ENCODE assay signal across 12 cellular contexts in genomic region chr12:75774309-75775052, GRCh38.
DNase-seq lines count a peak whose midpoint lies in the region; ATAC-seq and TF ChIP-seq lines count a peak whose summit lies in the region.
"Had no signal": no experiment of that assay in that cellular context is flagged by ENCODE, and none has a peak within 500 bp of the region (broad histone marks: within the 10 kb centered on the region; RNA-seq: fewer than 3 reads in every experiment).

No MANE protein-coding gene starts in this region.

- peak overlapping the region; percentile 68 to 91 (median 82) for H3K27ac ChIP-seq in thyroid gland
- H3K27ac ChIP-seq: VCaP had no signal

- H3K27me3 ChIP-seq in thyroid gland = no peaks in the 10 kb centered on the region

- TF ChIP-seq CTCF in thyroid gland (IDR thresholded peaks at IDR 0.05) = peak in 1 of 6 experiments; percentile 6
- no peak for TF ChIP-seq CTCF in GM20000 (IDR thresholded peaks at IDR 0.05; ENCODE audit: extremely low read depth, missing control alignments)

- no peaks in the 10 kb centered on the region for H3K36me3 ChIP-seq in thyroid gland

- 58 to 68% methylated on average over 2 of the region's 2 CpGs for WGBS in thyroid gland, 2 donors

- intact Hi-C loops in thyroid gland (cut with DNase I) = no loop called here

- DNase-seq in astrocyte of the hippocampus (ENCODE audit: low read depth, low spot score) (peak; percentile 60), thyroid gland (no peak), GM20000 (ENCODE audit: low spot score) (no peak), hypothalamus (lab: John Stamatoyannopoulos, UW) (no peak)
- DNase-seq: effector memory CD8-positive, alpha-beta T cell; NCI-H1048; NCI-H524; substantia nigra had no signal

- no peak overlapping the region for H3K4me3 ChIP-seq in thyroid gland (replicated peaks in 1 of 3)

- no peaks in the 10 kb centered on the region for H3K9me3 ChIP-seq in thyroid gland

- TF ChIP-seq POLR2A in thyroid gland (IDR thresholded peaks at IDR 0.05) = no peak

- ATAC-seq in GM19397 (IDR thresholded peaks at IDR 0.05; ENCODE audit: unreplicated experiment) (peak; percentile 55), HG03108 (IDR thresholded peaks at IDR 0.05; ENCODE audit: unreplicated experiment) (peak; percentile 78), GM19455 (IDR thresholded peaks at IDR 0.05; ENCODE audit: unreplicated experiment) (no peak)
- ATAC-seq: effector memory CD8-positive, alpha-beta T cell had no signal

- H3K4me1 ChIP-seq in thyroid gland = peaks cover under 1 to 39% of the 10 kb centered on the region in 2 donors
